ENCODE assay signal across 9 cellular contexts in genomic region chr2:10123281-10123680, GRCh38. TPM values are rescaled to one million over a fixed set of nuclear protein-coding genes. Genes with fewer than 3 reads are reported as not detected.
A peak's percentile ranks its signal among the peaks of the same experiment; 100 is the strongest.
DNase-seq lines count a peak whose midpoint lies in the region; ATAC-seq and TF ChIP-seq lines count a peak whose summit lies in the region.
"Had no signal": no experiment of that assay in that cellular context is flagged by ENCODE, and none has a peak within 500 bp of the region (broad histone marks: within the 10 kb centered on the region; RNA-seq: fewer than 3 reads in every experiment).

No MANE protein-coding gene starts in this region.

- DNase-seq in activated CD8-positive, alpha-beta memory T cell treated with anti-CD3 and anti-CD28 coated beads, Interleukin-2, amount 50 U/mL, for 4 hours: peak; percentile 21
- DNase-seq in activated CD8-positive, alpha-beta memory T cell treated with anti-CD3 and anti-CD28 coated beads, Interleukin-2, amount 50 U/mL, for 48 hours: no peak
- DNase-seq in WTC11 (ENCODE audit: low spot score) (no peak), glutamatergic neuron (no peak), stomach (no peak), MV-4-11 (lab: John Stamatoyannopoulos, UW) (no peak), AG08396 (ENCODE audit: low spot score) (no peak)
- DNase-seq: DMS153 had no signal

- no peak for ATAC-seq in WTC11
- no peak for ATAC-seq in HG03442 (IDR thresholded peaks at IDR 0.05; ENCODE audit: unreplicated experiment)

- CTCF ChIA-PET in WTC11 (lab: Charles Lee): interaction anchor here (1.7 to 3.2 kb wide), 6 partner anchors 10 to 324 kb away, joined by 6 to 47 read pairs (median 20); partner anchors contain the start of gene HPCAL1

- H3K9me3 Mint-ChIP-seq in WTC11 (no peaks in the 10 kb centered on the region), glutamatergic neuron (ENCODE audit: unreplicated experiment) (peaks cover 4% of the 10 kb centered on the region)

- H3K36me3 Mint-ChIP-seq in WTC11 (peaks cover 48% of the 10 kb centered on the region), glutamatergic neuron (ENCODE audit: unreplicated experiment) (no peaks in the 10 kb centered on the region)

- TF ChIP-seq POLR2A in stomach (IDR thresholded peaks at IDR 0.05): no peak

- POLR2A ChIA-PET in WTC11 (lab: Charles Lee): interaction anchor here (0.6 kb wide), 1 partner anchor 295 kb away, joined by 4 read pairs; no protein-coding TSS in a partner anchor

- TF ChIP-seq CTCF in WTC11 (IDR thresholded peaks at IDR 0.05) (no peak), glutamatergic neuron (IDR thresholded peaks at IDR 0.05; ENCODE audit: partially characterized antibody, unreplicated experiment) (no peak), stomach (IDR thresholded peaks at IDR 0.05) (no peak)

- H3K4me1 ChIP-seq in stomach: peaks cover 32 to 78% (median 41%) of the 10 kb centered on the region in 4 donors

- intact Hi-C loops in stomach (cut with DNase I; ENCODE audit: low total_unique reads): loop anchor here (5.0 kb wide), 1 partner anchor 309 kb away; no protein-coding TSS in a partner anchor

- H3K4me3 Mint-ChIP-seq in WTC11 (peak overlapping the region; percentile 91), glutamatergic neuron (ENCODE audit: unreplicated experiment) (peak overlapping the region; percentile 92)

- H3K9me3 ChIP-seq in stomach: no peaks in the 10 kb centered on the region

- H3K4me1 Mint-ChIP-seq in WTC11 (peaks cover 36% of the 10 kb centered on the region), glutamatergic neuron (ENCODE audit: low read depth, unreplicated experiment) (peaks cover 10% of the 10 kb centered on the region)

- H3K27ac ChIP-seq in stomach: no peak overlapping the region

- no peak for TF ChIP-seq EP300 in stomach (IDR thresholded peaks at IDR 0.05)

- peak overlapping the region; percentile 56 to 81 (median 68) for H3K4me3 ChIP-seq in stomach

- WGBS in stomach, 5 donors: 9 to 16% (median 13%) methylated on average over 12 to 18 of the region's 18 CpGs

- peaks cover 4 to 18% (median 10%) of the 10 kb centered on the region in 3 donors for H3K27me3 ChIP-seq in stomach

- H3K27ac Mint-ChIP-seq in WTC11 (peak overlapping the region; percentile 17; the same call in 1 of the 2 replicates), glutamatergic neuron (ENCODE audit: unreplicated experiment) (no peak overlapping the region)

- no peaks in the 10 kb centered on the region; the same call in 1 of the 2 replicates for H3K27me3 Mint-ChIP-seq in WTC11 (ENCODE audit: low read depth)
- peaks cover 4% of the 10 kb centered on the region for H3K27me3 Mint-ChIP-seq in glutamatergic neuron (ENCODE audit: unreplicated experiment)

- no peaks in the 10 kb centered on the region for H3K36me3 ChIP-seq in stomach

TF ChIP-seq in WTC11, 78 proteins besides CTCF, POLR2A, EP300 and RAD21:
- TF ChIP-seq, protein P1, sequence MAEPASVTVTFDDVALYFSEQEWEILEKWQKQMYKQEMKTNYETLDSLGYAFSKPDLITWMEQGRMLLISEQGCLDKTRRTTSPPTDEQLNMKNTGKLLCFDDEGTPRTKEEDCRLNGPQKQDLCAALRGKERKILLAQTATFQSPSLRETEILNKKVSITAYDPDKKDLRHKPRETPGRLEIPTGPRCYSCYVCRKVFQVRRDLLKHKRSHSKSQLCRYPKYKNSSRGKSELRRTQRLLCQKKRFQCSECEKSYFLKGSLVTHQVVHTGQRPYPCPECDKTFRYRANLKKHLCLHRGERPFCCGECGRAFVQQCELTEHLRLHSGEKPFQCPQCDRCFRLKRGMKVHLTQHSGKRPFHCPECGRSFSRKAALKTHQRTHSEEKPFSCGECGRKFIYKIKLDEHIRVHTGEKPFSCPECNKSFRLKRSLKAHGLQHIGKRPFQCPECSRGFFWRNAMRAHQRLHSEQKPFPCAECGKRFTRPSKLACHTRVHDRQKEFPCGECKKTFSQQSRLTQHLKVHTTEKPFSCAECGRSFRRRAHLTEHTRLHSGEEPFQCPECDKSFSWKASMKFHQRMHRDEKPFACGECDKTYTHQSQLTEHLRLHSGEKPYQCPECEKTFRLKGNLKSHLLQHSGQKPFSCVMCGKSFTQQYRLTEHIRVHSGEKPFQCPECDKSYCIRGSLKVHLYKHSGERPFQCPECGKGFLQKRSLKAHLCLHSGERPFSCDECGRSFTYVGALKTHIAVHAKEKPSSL (CRISPR knock-in tag; conservative IDR thresholded peaks at IDR 0.05): no peak
- TF ChIP-seq, protein P2, sequence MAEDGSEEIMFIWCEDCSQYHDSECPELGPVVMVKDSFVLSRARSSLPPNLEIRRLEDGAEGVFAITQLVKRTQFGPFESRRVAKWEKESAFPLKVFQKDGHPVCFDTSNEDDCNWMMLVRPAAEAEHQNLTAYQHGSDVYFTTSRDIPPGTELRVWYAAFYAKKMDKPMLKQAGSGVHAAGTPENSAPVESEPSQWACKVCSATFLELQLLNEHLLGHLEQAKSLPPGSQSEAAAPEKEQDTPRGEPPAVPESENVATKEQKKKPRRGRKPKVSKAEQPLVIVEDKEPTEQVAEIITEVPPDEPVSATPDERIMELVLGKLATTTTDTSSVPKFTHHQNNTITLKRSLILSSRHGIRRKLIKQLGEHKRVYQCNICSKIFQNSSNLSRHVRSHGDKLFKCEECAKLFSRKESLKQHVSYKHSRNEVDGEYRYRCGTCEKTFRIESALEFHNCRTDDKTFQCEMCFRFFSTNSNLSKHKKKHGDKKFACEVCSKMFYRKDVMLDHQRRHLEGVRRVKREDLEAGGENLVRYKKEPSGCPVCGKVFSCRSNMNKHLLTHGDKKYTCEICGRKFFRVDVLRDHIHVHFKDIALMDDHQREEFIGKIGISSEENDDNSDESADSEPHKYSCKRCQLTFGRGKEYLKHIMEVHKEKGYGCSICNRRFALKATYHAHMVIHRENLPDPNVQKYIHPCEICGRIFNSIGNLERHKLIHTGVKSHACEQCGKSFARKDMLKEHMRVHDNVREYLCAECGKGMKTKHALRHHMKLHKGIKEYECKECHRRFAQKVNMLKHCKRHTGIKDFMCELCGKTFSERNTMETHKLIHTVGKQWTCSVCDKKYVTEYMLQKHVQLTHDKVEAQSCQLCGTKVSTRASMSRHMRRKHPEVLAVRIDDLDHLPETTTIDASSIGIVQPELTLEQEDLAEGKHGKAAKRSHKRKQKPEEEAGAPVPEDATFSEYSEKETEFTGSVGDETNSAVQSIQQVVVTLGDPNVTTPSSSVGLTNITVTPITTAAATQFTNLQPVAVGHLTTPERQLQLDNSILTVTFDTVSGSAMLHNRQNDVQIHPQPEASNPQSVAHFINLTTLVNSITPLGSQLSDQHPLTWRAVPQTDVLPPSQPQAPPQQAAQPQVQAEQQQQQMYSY (CRISPR knock-in tag; IDR thresholded peaks at IDR 0.05): no peak
- no peak for TF ChIP-seq FOXP1 (CRISPR knock-in tag; IDR thresholded peaks at IDR 0.05; ENCODE audit: borderline replicate concordance)
- TF ChIP-seq, protein P3, sequence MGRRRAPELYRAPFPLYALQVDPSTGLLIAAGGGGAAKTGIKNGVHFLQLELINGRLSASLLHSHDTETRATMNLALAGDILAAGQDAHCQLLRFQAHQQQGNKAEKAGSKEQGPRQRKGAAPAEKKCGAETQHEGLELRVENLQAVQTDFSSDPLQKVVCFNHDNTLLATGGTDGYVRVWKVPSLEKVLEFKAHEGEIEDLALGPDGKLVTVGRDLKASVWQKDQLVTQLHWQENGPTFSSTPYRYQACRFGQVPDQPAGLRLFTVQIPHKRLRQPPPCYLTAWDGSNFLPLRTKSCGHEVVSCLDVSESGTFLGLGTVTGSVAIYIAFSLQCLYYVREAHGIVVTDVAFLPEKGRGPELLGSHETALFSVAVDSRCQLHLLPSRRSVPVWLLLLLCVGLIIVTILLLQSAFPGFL (CRISPR knock-in tag; IDR thresholded peaks at IDR 0.05; ENCODE audit: borderline replicate concordance): no peak
- no peak for TF ChIP-seq SOX15 (CRISPR knock-in tag; IDR thresholded peaks at IDR 0.05)
- TF ChIP-seq, protein P4, sequence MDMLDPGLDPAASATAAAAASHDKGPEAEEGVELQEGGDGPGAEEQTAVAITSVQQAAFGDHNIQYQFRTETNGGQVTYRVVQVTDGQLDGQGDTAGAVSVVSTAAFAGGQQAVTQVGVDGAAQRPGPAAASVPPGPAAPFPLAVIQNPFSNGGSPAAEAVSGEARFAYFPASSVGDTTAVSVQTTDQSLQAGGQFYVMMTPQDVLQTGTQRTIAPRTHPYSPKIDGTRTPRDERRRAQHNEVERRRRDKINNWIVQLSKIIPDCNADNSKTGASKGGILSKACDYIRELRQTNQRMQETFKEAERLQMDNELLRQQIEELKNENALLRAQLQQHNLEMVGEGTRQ (CRISPR knock-in tag; IDR thresholded peaks at IDR 0.05): no peak
- TF ChIP-seq ZBTB21 (CRISPR knock-in tag; IDR thresholded peaks at IDR 0.05; ENCODE audit: borderline replicate concordance): no peak

RNA-seq across cellular contexts. Expression of gene RRM2, which starts 0.7 kb away (rescaled TPM):
- total RNA-seq in WTC11 (2021) (119 to 129 TPM (median 126 TPM) in 3 replicates), glutamatergic neuron (ENCODE audit: unreplicated experiment) (21.2 TPM), stomach (10 to 100 TPM in 3 of 5 donors, 1 to 10 TPM in 2; 1.2 to 30.3 (median 13.6) TPM)
- polyA plus RNA-seq in stomach: 10 to 100 TPM in 2 of 3 donors, 1 to 10 TPM in 1; 6.1 to 14.9 (median 12.0) TPM

RNA-seq across cellular contexts. Expression of gene CYS1, which starts 43.1 kb away (rescaled TPM):
- total RNA-seq in WTC11 (2021) (0.85 to 1.2 TPM (median 1.1 TPM) in 3 replicates), glutamatergic neuron (ENCODE audit: unreplicated experiment) (not detected), stomach (10 to 100 TPM in 2 of 5 donors, 1 to 10 TPM in 2, not detected in 1; 3.5 to 33.8 (median 9.1) TPM)
- 1 to 10 TPM; 1.1 to 5.8 (median 2.4) TPM for polyA plus RNA-seq in stomach
